In genomic region chr1:234504969-234505773, GRCh38 we compare ENCODE assay signal across 22 cellular contexts. TPM values are rescaled to one million over a fixed set of nuclear protein-coding genes. Genes with fewer than 3 reads are reported as not detected.
DNase-seq lines count a peak whose midpoint lies in the region; ATAC-seq, FAIRE-seq and TF ChIP-seq lines count a peak whose summit lies in the region.
"Had no signal": no experiment of that assay in that cellular context is flagged by ENCODE, and none has a peak within 500 bp of the region (broad histone marks: within the 10 kb centered on the region; RNA-seq: fewer than 3 reads in every experiment).

No MANE protein-coding gene starts in this region.

- no peaks in the 10 kb centered on the region for H3K27me3 Mint-ChIP-seq in activated CD4-positive, alpha-beta memory T cell treated with anti-CD3 and anti-CD28 coated beads, Interleukin-2, amount 10 ng/mL, durations not matched to agents 7 days and 5 days
- H3K27me3 Mint-ChIP-seq: activated B cell treated with CpG ODN at 0.5 μM for 24 hours, brain had no signal

- TF ChIP-seq EP300 in gastroesophageal sphincter (IDR thresholded peaks at IDR 0.05), result no peak

- POLR2A ChIA-PET in activated CD4-positive, alpha-beta memory T cell treated with anti-CD3 and anti-CD28 coated beads, Interleukin-2, amount 10 ng/mL, durations not matched to agents 7 days and 5 days (lab: Charles Lee), result interaction anchor here (1.1 kb wide), 1 partner anchor 10 kb away, joined by 3 read pairs; no protein-coding TSS in a partner anchor

- DNase-seq in D721Med (ENCODE audit: insufficient read length, low spot score), result no peak
- no peak for DNase-seq in HL-60 (ENCODE audit: low read depth in 1 of 2, low spot score in 1 of 2)
- no peak for DNase-seq in activated CD4-positive, alpha-beta memory T cell treated with anti-CD3 and anti-CD28 coated beads, Interleukin-2, amount 10 ng/mL, durations not matched to agents 7 days and 5 days
- no peak for DNase-seq in GM12892 (ENCODE audit: insufficient read length)
- DNase-seq: activated B cell treated with CpG ODN at 0.5 μM for 24 hours; activated naive CD4-positive, alpha-beta T cell treated with Interleukin-2 at 50 U/mL for 16 hours; C1 segment of cervical spinal cord; dorsolateral prefrontal cortex; heart left ventricle; NCI-H1105 treated with DMSO at 0.1 percent for 48 hours; NCI-H2171 treated with DMSO at 0.1 percent for 48 hours; NCI-H82 had no signal

- TF ChIP-seq POLR2A in gastroesophageal sphincter (IDR thresholded peaks at IDR 0.05) (no peak), GM12892 (IDR thresholded peaks at IDR 0.05; ENCODE audit: low read depth, low read length) (no peak)

- no peak for TF ChIP-seq CTCF in D721Med (IDR thresholded peaks at IDR 0.05; ENCODE audit: insufficient read depth, missing control alignments)
- no peak for TF ChIP-seq CTCF in HL-60 (IDR thresholded peaks at IDR 0.05; ENCODE audit: insufficient read depth, low read length)
- TF ChIP-seq CTCF in neutrophil (IDR thresholded peaks at IDR 0.05), result no peak
- no peak for TF ChIP-seq CTCF in gastroesophageal sphincter (IDR thresholded peaks at IDR 0.05)

- ATAC-seq in gastroesophageal sphincter (no peak), GM19328 (IDR thresholded peaks at IDR 0.05; ENCODE audit: unreplicated experiment) (no peak)
- ATAC-seq: heart left ventricle had no signal

- H3K36me3 Mint-ChIP-seq in activated CD4-positive, alpha-beta memory T cell treated with anti-CD3 and anti-CD28 coated beads, Interleukin-2, amount 10 ng/mL, durations not matched to agents 7 days and 5 days (ENCODE audit: low read depth), result no peaks in the 10 kb centered on the region
- H3K36me3 Mint-ChIP-seq: brain, IgD-negative memory B cell had no signal

- H3K4me1 ChIP-seq in neutrophil (ENCODE audit: control insufficient read depth in 1 of 2, insufficient read depth in 1 of 2, low read depth in 1 of 2, low read length in 1 of 2) (peaks cover 35 to 36% of the 10 kb centered on the region in 2 experiments), gastroesophageal sphincter (peaks cover 0 to 33% (median 3%) of the 10 kb centered on the region in 3 donors)

- peaks cover 35% of the 10 kb centered on the region for H3K4me1 Mint-ChIP-seq in activated CD4-positive, alpha-beta memory T cell treated with anti-CD3 and anti-CD28 coated beads, Interleukin-2, amount 10 ng/mL, durations not matched to agents 7 days and 5 days

- 94 to 96% methylated on average over 3 of the region's 4 CpGs for WGBS in gastroesophageal sphincter (ENCODE audit: low coverage in 1 of 2), 2 donors

- no peak overlapping the region for H3K4me3 Mint-ChIP-seq in activated CD4-positive, alpha-beta memory T cell treated with anti-CD3 and anti-CD28 coated beads, Interleukin-2, amount 10 ng/mL, durations not matched to agents 7 days and 5 days
- H3K4me3 Mint-ChIP-seq: activated B cell treated with CpG ODN at 0.5 μM for 24 hours; brain; IgD-negative memory B cell; neural crest cell; T-helper 1 cell treated with Interleukin-12 subunit alpha and Interleukin-12 subunit beta and Interleukin-4 antibody, amounts not matched to agents 30 μg/mL and 1 μg/mL, for 36 hours had no signal

- CTCF ChIA-PET in activated CD4-positive, alpha-beta memory T cell treated with anti-CD3 and anti-CD28 coated beads, Interleukin-2, amount 10 ng/mL, durations not matched to agents 7 days and 5 days (lab: Charles Lee), result interaction anchor here (0.6 to 1.7 kb wide), 2 partner anchors 248 to 588 kb away, joined by 3 to 4 read pairs; no protein-coding TSS in a partner anchor

- H3K27ac ChIP-seq in HL-60 (replicated peaks) (peak overlapping the region; percentile 53), neutrophil (peak overlapping the region; percentile 73), gastroesophageal sphincter (peak overlapping the region in 1 of 4 donors; percentile 7)
- H3K27ac ChIP-seq: dorsolateral prefrontal cortex, thoracic aorta had no signal

- H3K4me3 ChIP-seq in HL-60 (replicated peaks; ENCODE audit: insufficient read depth, low read length) (no peak overlapping the region), neutrophil (ENCODE audit: low read depth in 1 of 2, low read length in 1 of 2) (no peak overlapping the region), gastroesophageal sphincter (no peak overlapping the region)
- H3K4me3 ChIP-seq: dorsolateral prefrontal cortex, esophagus muscularis mucosa, heart left ventricle, thoracic aorta had no signal

- H3K27ac Mint-ChIP-seq in activated CD4-positive, alpha-beta memory T cell treated with anti-CD3 and anti-CD28 coated beads, Interleukin-2, amount 10 ng/mL, durations not matched to agents 7 days and 5 days, result peak overlapping the region; percentile 10
- H3K27ac Mint-ChIP-seq: T-helper 1 cell treated with Interleukin-12 subunit alpha and Interleukin-12 subunit beta and Interleukin-4 antibody, amounts not matched to agents 30 μg/mL and 1 μg/mL, for 36 hours had no signal

- H3K36me3 ChIP-seq in neutrophil, result no peaks in the 10 kb centered on the region
- H3K36me3 ChIP-seq in gastroesophageal sphincter, result no peaks in the 10 kb centered on the region
- H3K36me3 ChIP-seq: esophagus muscularis mucosa, heart left ventricle, thoracic aorta had no signal

- peak; percentile 11 for FAIRE-seq in D721Med (lab: Jason Lieb, UNC)
- FAIRE-seq in GM12892 (lab: Jason Lieb, UNC), result no peak
- FAIRE-seq: GM18507 had no signal

- H3K27me3 ChIP-seq in HL-60 (ENCODE audit: insufficient read depth, poor library complexity, severe bottlenecking) (no peaks in the 10 kb centered on the region), neutrophil (no peaks in the 10 kb centered on the region), gastroesophageal sphincter (no peaks in the 10 kb centered on the region)
- H3K27me3 ChIP-seq: dorsolateral prefrontal cortex, esophagus muscularis mucosa, heart left ventricle had no signal

- no peaks in the 10 kb centered on the region for H3K9me3 Mint-ChIP-seq in activated CD4-positive, alpha-beta memory T cell treated with anti-CD3 and anti-CD28 coated beads, Interleukin-2, amount 10 ng/mL, durations not matched to agents 7 days and 5 days
- H3K9me3 Mint-ChIP-seq: IgD-negative memory B cell, neural crest cell had no signal

- H3K9me3 ChIP-seq in neutrophil (no peaks in the 10 kb centered on the region), gastroesophageal sphincter (no peaks in the 10 kb centered on the region)
- H3K9me3 ChIP-seq: esophagus muscularis mucosa, heart left ventricle, thoracic aorta had no signal

RNA-seq across cellular contexts. Expression of gene TARBP1, which starts 26.2 kb away (rescaled TPM):
- 10 to 100 TPM; 24.8 to 25.0 TPM for total RNA-seq in activated CD4-positive, alpha-beta memory T cell treated with anti-CD3 and anti-CD28 coated beads, Interleukin-2, amount 10 ng/mL, durations not matched to agents 7 days and 5 days
- 1 to 10 TPM; 6.7 to 9.6 (median 8.7) TPM for total RNA-seq in gastroesophageal sphincter
- polyA plus RNA-seq in GM12892 (2012; ENCODE audit: missing spikeins), result 66.3 TPM
